ENCODE assay signal across 9 cellular contexts in genomic region chr1:2466834-2467554, GRCh38. TPM values are rescaled to one million over a fixed set of nuclear protein-coding genes. Genes with fewer than 3 reads are reported as not detected.
DNase-seq lines count a peak whose midpoint lies in the region; ATAC-seq and TF ChIP-seq lines count a peak whose summit lies in the region.
"Had no signal": no experiment of that assay in that cellular context is flagged by ENCODE, and none has a peak within 500 bp of the region (broad histone marks: within the 10 kb centered on the region; RNA-seq: fewer than 3 reads in every experiment).

No MANE protein-coding gene starts in this region.

- TF ChIP-seq POLR2A in heart left ventricle (IDR thresholded peaks at IDR 0.05), result no peak

- no peaks in the 10 kb centered on the region for H3K9me3 ChIP-seq in BE2C
- H3K9me3 ChIP-seq in HUES6 (ENCODE audit: control insufficient read depth, insufficient read depth, low read depth, low read length), result no peaks in the 10 kb centered on the region
- H3K9me3 ChIP-seq in iPS-20b (ENCODE audit: insufficient read depth, low read depth, low read length), result no peaks in the 10 kb centered on the region
- no peaks in the 10 kb centered on the region for H3K9me3 ChIP-seq in heart left ventricle

- H3K27ac ChIP-seq in HUES6 (ENCODE audit: low read depth, low read length) (no peak overlapping the region), iPS-20b (ENCODE audit: low read length) (no peak overlapping the region), heart left ventricle (no peak overlapping the region)

- no peak overlapping the region for H3K4me3 Mint-ChIP-seq in activated CD4-positive, alpha-beta memory T cell treated with anti-CD3 and anti-CD28 coated beads, Interleukin-2, amount 10 ng/mL, durations not matched to agents 7 days and 5 days

- no peaks in the 10 kb centered on the region for H3K36me3 Mint-ChIP-seq in activated CD4-positive, alpha-beta memory T cell treated with anti-CD3 and anti-CD28 coated beads, Interleukin-2, amount 10 ng/mL, durations not matched to agents 7 days and 5 days (ENCODE audit: low read depth)

- H3K27ac Mint-ChIP-seq in activated CD4-positive, alpha-beta memory T cell treated with anti-CD3 and anti-CD28 coated beads, Interleukin-2, amount 10 ng/mL, durations not matched to agents 7 days and 5 days, result no peak overlapping the region

- H3K9ac ChIP-seq in HUES6 (ENCODE audit: low read length) (no peak overlapping the region), iPS-20b (ENCODE audit: low read depth, low read length) (no peak overlapping the region)

- DNase-seq in BE2C, result peak; percentile 52
- DNase-seq in activated CD4-positive, alpha-beta memory T cell treated with anti-CD3 and anti-CD28 coated beads, Interleukin-2, amount 10 ng/mL, durations not matched to agents 7 days and 5 days, result peak; percentile 26
- no peak for DNase-seq in KG1 (lab: John Stamatoyannopoulos, UW)
- no peak for DNase-seq in SW 1271 (lab: John Stamatoyannopoulos, UW)
- DNase-seq in heart left ventricle, result no peak
- DNase-seq: activated gamma-delta T cell had no signal

- H3K27me3 Mint-ChIP-seq in activated CD4-positive, alpha-beta memory T cell treated with anti-CD3 and anti-CD28 coated beads, Interleukin-2, amount 10 ng/mL, durations not matched to agents 7 days and 5 days, result no peaks in the 10 kb centered on the region

- H3K4me1 Mint-ChIP-seq in activated CD4-positive, alpha-beta memory T cell treated with anti-CD3 and anti-CD28 coated beads, Interleukin-2, amount 10 ng/mL, durations not matched to agents 7 days and 5 days, result no peaks in the 10 kb centered on the region

- no peaks in the 10 kb centered on the region for H3K27me3 ChIP-seq in BE2C
- H3K27me3 ChIP-seq in HUES6 (ENCODE audit: control insufficient read depth, insufficient read depth, low read length), result peaks cover 26% of the 10 kb centered on the region
- no peaks in the 10 kb centered on the region for H3K27me3 ChIP-seq in iPS-20b (ENCODE audit: insufficient read depth, low read length)
- peaks cover 29 to 85% (median 55%) of the 10 kb centered on the region in 9 donors for H3K27me3 ChIP-seq in heart left ventricle

- intact Hi-C loops in heart left ventricle (cut with DNase I), result no loop called here

- POLR2A ChIA-PET in activated CD4-positive, alpha-beta memory T cell treated with anti-CD3 and anti-CD28 coated beads, Interleukin-2, amount 10 ng/mL, durations not matched to agents 7 days and 5 days (lab: Charles Lee), result interaction anchor here (1.4 kb wide), 1 partner anchor 118 kb away, joined by 3 read pairs; no protein-coding TSS in a partner anchor

- ATAC-seq in HG03442 (IDR thresholded peaks at IDR 0.05; ENCODE audit: unreplicated experiment), result no peak
- ATAC-seq in heart left ventricle, result no peak

- H3K4me1 ChIP-seq in BE2C, result peaks cover 12% of the 10 kb centered on the region; the same call in 1 of the 2 replicates
- peaks cover 3% of the 10 kb centered on the region; the same call in 1 of the 2 replicates for H3K4me1 ChIP-seq in HUES6 (ENCODE audit: control insufficient read depth, insufficient read depth, low read length)
- no peaks in the 10 kb centered on the region for H3K4me1 ChIP-seq in iPS-20b (ENCODE audit: insufficient read depth, low read length)
- peaks cover 0 to 4% (median 0%) of the 10 kb centered on the region in 12 donors for H3K4me1 ChIP-seq in heart left ventricle

- no peaks in the 10 kb centered on the region for H3K9me3 Mint-ChIP-seq in activated CD4-positive, alpha-beta memory T cell treated with anti-CD3 and anti-CD28 coated beads, Interleukin-2, amount 10 ng/mL, durations not matched to agents 7 days and 5 days

- 6 to 15% (median 8%) methylated on average over 9 to 36 of the region's 36 CpGs for WGBS in heart left ventricle, 4 donors

- peak overlapping the region; percentile 57 for H3K4me3 ChIP-seq in BE2C (ENCODE audit: low read depth, low read length)
- H3K4me3 ChIP-seq in HUES6 (ENCODE audit: low read depth, low read length), result peak overlapping the region; percentile 36
- H3K4me3 ChIP-seq in iPS-20b (ENCODE audit: low read length), result peak overlapping the region; percentile 40; the same call in 1 of the 2 replicates
- no peak overlapping the region for H3K4me3 ChIP-seq in heart left ventricle

- H3K36me3 ChIP-seq in BE2C (no peaks in the 10 kb centered on the region), HUES6 (ENCODE audit: control insufficient read depth, insufficient read depth, low read length) (no peaks in the 10 kb centered on the region), iPS-20b (ENCODE audit: insufficient read depth, low read depth, low read length) (no peaks in the 10 kb centered on the region), heart left ventricle (no peaks in the 10 kb centered on the region)

- TF ChIP-seq CTCF in BE2C (IDR thresholded peaks at IDR 0.05; ENCODE audit: low read depth, low read length) (no peak), heart left ventricle (IDR thresholded peaks at IDR 0.05) (no peak)

- CTCF ChIA-PET in activated CD4-positive, alpha-beta memory T cell treated with anti-CD3 and anti-CD28 coated beads, Interleukin-2, amount 10 ng/mL, durations not matched to agents 7 days and 5 days (lab: Charles Lee), result no interaction called here

RNA-seq across cellular contexts. Expression of gene PLCH2, which starts 9.1 kb away (rescaled TPM):
- polyA plus RNA-seq in BE2C (2012; ENCODE audit: insufficient read depth, insufficient read length, low read depth), result 6.1 TPM
- total RNA-seq in activated CD4-positive, alpha-beta memory T cell treated with anti-CD3 and anti-CD28 coated beads, Interleukin-2, amount 10 ng/mL, durations not matched to agents 7 days and 5 days, result 10 to 100 TPM; 32.7 to 33.8 TPM
- 1 to 10 TPM in 2 of 9 donors, under 1 TPM in 3, not detected in 4; 0.05 to 1.0 (median 0.36) TPM for total RNA-seq in heart left ventricle
- polyA plus RNA-seq in heart left ventricle, result under 1 TPM; 0.04 to 0.08 TPM

RNA-seq across cellular contexts. Expression of gene PEX10, which starts 54.6 kb away (rescaled TPM):
- polyA plus RNA-seq in BE2C (2012; ENCODE audit: insufficient read depth, insufficient read length, low read depth), result 21.7 TPM
- 1 to 10 TPM; 6.8 to 9.5 TPM for total RNA-seq in activated CD4-positive, alpha-beta memory T cell treated with anti-CD3 and anti-CD28 coated beads, Interleukin-2, amount 10 ng/mL, durations not matched to agents 7 days and 5 days
- 10 to 100 TPM; 17.2 to 26.5 (median 18.9) TPM for total RNA-seq in heart left ventricle
- 10 to 100 TPM; 14.7 to 18.6 TPM for polyA plus RNA-seq in heart left ventricle

RNA-seq across cellular contexts. Expression of gene PANK4, which starts 59.4 kb away (rescaled TPM):
- 39.2 TPM for polyA plus RNA-seq in BE2C (2012; ENCODE audit: insufficient read depth, insufficient read length, low read depth)
- total RNA-seq in activated CD4-positive, alpha-beta memory T cell treated with anti-CD3 and anti-CD28 coated beads, Interleukin-2, amount 10 ng/mL, durations not matched to agents 7 days and 5 days, result 10 to 100 TPM; 71.7 to 72.6 TPM
- 10 to 100 TPM; 27.2 to 43.0 (median 36.6) TPM for total RNA-seq in heart left ventricle
- 10 to 100 TPM; 31.4 to 33.1 TPM for polyA plus RNA-seq in heart left ventricle

Comparison
In these comparisons a context has a peak if more than half of its experiments do, and no peak if none do; other contexts are left out.
1. DNase-seq: peak in BE2C (single experiment) and activated CD4-positive, alpha-beta memory T cell treated with anti-CD3 and anti-CD28 coated beads, Interleukin-2, amount 10 ng/mL, durations not matched to agents 7 days and 5 days (single experiment); none in KG1 (single experiment), SW 1271 (0 of 2) and heart left ventricle (0 of 5).
2. H3K4me3 ChIP-seq: peak in BE2C (single experiment), HUES6 (single experiment) and iPS-20b (single experiment); none in heart left ventricle (0 of 12).
3. RNA of gene PLCH2, which starts 9.1 kb away (total RNA-seq): 32.7 to 33.8 TPM in activated CD4-positive, alpha-beta memory T cell treated with anti-CD3 and anti-CD28 coated beads, Interleukin-2, amount 10 ng/mL, durations not matched to agents 7 days and 5 days; 0.05 to 1.0 TPM in heart left ventricle; every median in the first group is over 10 times any median in the second.